ENCODE assay signal across 10 cellular contexts in genomic region chr16:84922351-84923135, GRCh38.
DNase-seq lines count a peak whose midpoint lies in the region; ATAC-seq, FAIRE-seq and TF ChIP-seq lines count a peak whose summit lies in the region.
"Had no signal": no experiment of that assay in that cellular context is flagged by ENCODE, and none has a peak within 500 bp of the region (broad histone marks: within the 10 kb centered on the region; RNA-seq: fewer than 3 reads in every experiment).

No MANE protein-coding gene starts in this region.

- no peaks in the 10 kb centered on the region for H3K9me3 ChIP-seq in GM12878 (replicated peaks; ENCODE audit: control insufficient read depth, insufficient read depth, low read length)

- DNase-seq in LHCN-M2 (ENCODE audit: low read depth) (peak; percentile 89), GM12878 (ENCODE audit: low read depth, low spot score) (no peak), hypothalamus (lab: John Stamatoyannopoulos, UW) (peak in 41 of 51 donors; percentile 9 to 84 (median 49)), putamen (ENCODE audit: low spot score) (peak; percentile 64), HuH-7 (ENCODE audit: low spot score) (no peak), CD1c-positive myeloid dendritic cell (ENCODE audit: extremely low spot score) (no peak)
- DNase-seq: activated naive CD4-positive, alpha-beta T cell treated with Interleukin-2 at 50 U/mL for 16 hours had no signal

- intact Hi-C loops in GM12878 (cut with micrococcal nuclease; ENCODE audit: unreplicated experiment): no loop called here

- no peaks in the 10 kb centered on the region for H3K4me1 ChIP-seq in GM12878 (ENCODE audit: control insufficient read depth, insufficient read depth, low read length)

- in situ Hi-C loops in GM12878 (cut with MboI): no loop called here

- SMC1A ChIA-PET in GM12878 (lab: Charles Lee; ENCODE audit: uncharacterized antibody, unreplicated experiment): interaction anchor here (0.6 to 1.3 kb wide), 2 partner anchors 28 to 182 kb away, joined by 3 read pairs; no protein-coding TSS in a partner anchor

- no peak overlapping the region for H3K27ac ChIP-seq in GM12878 (ENCODE audit: control insufficient read depth, insufficient read depth)

- BruUV-seq in GM12878 (replicated peaks; lab: Mats Ljungman, UMichigan): no TSS peak

- H3K27me3 ChIP-seq in GM12878 (replicated peaks in 1 of 2; ENCODE audit: control insufficient read depth in 2 of 2, insufficient read depth in 2 of 2, low read length in 1 of 2): peaks cover 0 to 4% of the 10 kb centered on the region in 2 experiments; a peak in 2 of 4 replicates

- POLR2A ChIA-PET in GM12878 (lab: Charles Lee): no interaction called here

- 21% methylated on average over 19 of the region's 19 CpGs for WGBS in GM12878 (ENCODE audit: insufficient coverage, insufficient replicate concordance, low lambda C conversion rate, missing lambda C conversion rate)

- no peaks in the 10 kb centered on the region for H3K79me2 ChIP-seq in GM12878 (ENCODE audit: control insufficient read depth, insufficient read depth, low read length)

- no peak for TF ChIP-seq RAD21 in GM12878 (IDR thresholded peaks at IDR 0.05; ENCODE audit: insufficient read depth, low read depth, low read length)

- RAD21 ChIA-PET in GM12878 (lab: Charles Lee; ENCODE audit: unreplicated experiment): interaction anchor here (0.9 to 1.4 kb wide), 3 partner anchors 47 to 167 kb away, joined by 3 to 4 read pairs (median 4); no protein-coding TSS in a partner anchor

- peak; percentile 41 for ATAC-seq in GM12878
- ATAC-seq in GM18502 (IDR thresholded peaks at IDR 0.05; ENCODE audit: poor library complexity, unreplicated experiment): no peak
- ATAC-seq in HG02970 (IDR thresholded peaks at IDR 0.05; ENCODE audit: low FRiP score, unreplicated experiment): no peak

- no peak for TF ChIP-seq POLR2A in GM12878 (IDR thresholded peaks at IDR 0.05; ENCODE audit: low read depth, low read length)

- CTCF ChIA-PET in GM12878 (lab: Yijun Ruan, JAX): interaction anchor here (0.7 to 6.0 kb wide), 7 partner anchors 10 to 168 kb away, joined by 3 to 60 read pairs (median 4); no protein-coding TSS in a partner anchor

- no peak overlapping the region for H2AFZ ChIP-seq in GM12878 (ENCODE audit: control insufficient read depth, low read depth, low read length)

- TF ChIP-seq CTCF in GM12878 (IDR thresholded peaks at IDR 0.05 in 2 of 3, conservative IDR thresholded peaks at IDR 0.05 in 1 of 3; ENCODE audit: control insufficient read depth in 2 of 3, extremely low read depth in 1 of 3, insufficient read depth in 1 of 3, low read depth in 3 of 3, low read length in 3 of 3): no peak

- H4K20me1 ChIP-seq in GM12878 (ENCODE audit: control insufficient read depth, insufficient read depth): no peaks in the 10 kb centered on the region

- no peak overlapping the region for H3K9ac ChIP-seq in GM12878 (ENCODE audit: control insufficient read depth, insufficient read depth, low read length)

- no peak for FAIRE-seq in GM12878 (lab: Jason Lieb, UNC)
- FAIRE-seq: HTR-8/SVneo had no signal

- H3K4me2 ChIP-seq in GM12878 (ENCODE audit: control insufficient read depth, insufficient read depth): no peak overlapping the region

- H3K4me3 ChIP-seq in GM12878: no peak overlapping the region

- TF ChIP-seq EP300 in GM12878 (IDR thresholded peaks at IDR 0.05; ENCODE audit: borderline replicate concordance in 1 of 2, control insufficient read depth in 1 of 2, low read depth in 2 of 2, low read length in 2 of 2): no peak

- no peaks in the 10 kb centered on the region for H3K36me3 ChIP-seq in GM12878 (ENCODE audit: control insufficient read depth in 2 of 2, insufficient read depth in 2 of 2, low read length in 1 of 2)

TF ChIP-seq in GM12878, 131 proteins besides CTCF, POLR2A, EP300 and RAD21:
- TF ChIP-seq GABPA (IDR thresholded peaks at IDR 0.05; ENCODE audit: low read depth) (no peak), HCFC1 (IDR thresholded peaks at IDR 0.05; ENCODE audit: low read length) (no peak), TARDBP (IDR thresholded peaks at IDR 0.05; ENCODE audit: borderline replicate concordance) (no peak), ASH2L (IDR thresholded peaks at IDR 0.05; ENCODE audit: borderline replicate concordance, low read depth) (no peak), KLF5 (IDR thresholded peaks at IDR 0.05; ENCODE audit: partially characterized antibody) (no peak), MYC (IDR thresholded peaks at IDR 0.05; ENCODE audit: insufficient read depth, insufficient read length, insufficient replicate concordance, low read length, severe bottlenecking) (no peak), DPF2 (IDR thresholded peaks at IDR 0.05) (no peak), RUNX3 (IDR thresholded peaks at IDR 0.05; ENCODE audit: low read length) (no peak), USF2 (IDR thresholded peaks at IDR 0.05; ENCODE audit: borderline replicate concordance, low read depth, low read length) (no peak), TCF7 (IDR thresholded peaks at IDR 0.05; ENCODE audit: borderline replicate concordance) (no peak), SP1 (IDR thresholded peaks at IDR 0.05; ENCODE audit: low read depth, low read length) (no peak), ZBED1 (IDR thresholded peaks at IDR 0.05; ENCODE audit: borderline replicate concordance) (no peak)
- TF ChIP-seq, protein P1, sequence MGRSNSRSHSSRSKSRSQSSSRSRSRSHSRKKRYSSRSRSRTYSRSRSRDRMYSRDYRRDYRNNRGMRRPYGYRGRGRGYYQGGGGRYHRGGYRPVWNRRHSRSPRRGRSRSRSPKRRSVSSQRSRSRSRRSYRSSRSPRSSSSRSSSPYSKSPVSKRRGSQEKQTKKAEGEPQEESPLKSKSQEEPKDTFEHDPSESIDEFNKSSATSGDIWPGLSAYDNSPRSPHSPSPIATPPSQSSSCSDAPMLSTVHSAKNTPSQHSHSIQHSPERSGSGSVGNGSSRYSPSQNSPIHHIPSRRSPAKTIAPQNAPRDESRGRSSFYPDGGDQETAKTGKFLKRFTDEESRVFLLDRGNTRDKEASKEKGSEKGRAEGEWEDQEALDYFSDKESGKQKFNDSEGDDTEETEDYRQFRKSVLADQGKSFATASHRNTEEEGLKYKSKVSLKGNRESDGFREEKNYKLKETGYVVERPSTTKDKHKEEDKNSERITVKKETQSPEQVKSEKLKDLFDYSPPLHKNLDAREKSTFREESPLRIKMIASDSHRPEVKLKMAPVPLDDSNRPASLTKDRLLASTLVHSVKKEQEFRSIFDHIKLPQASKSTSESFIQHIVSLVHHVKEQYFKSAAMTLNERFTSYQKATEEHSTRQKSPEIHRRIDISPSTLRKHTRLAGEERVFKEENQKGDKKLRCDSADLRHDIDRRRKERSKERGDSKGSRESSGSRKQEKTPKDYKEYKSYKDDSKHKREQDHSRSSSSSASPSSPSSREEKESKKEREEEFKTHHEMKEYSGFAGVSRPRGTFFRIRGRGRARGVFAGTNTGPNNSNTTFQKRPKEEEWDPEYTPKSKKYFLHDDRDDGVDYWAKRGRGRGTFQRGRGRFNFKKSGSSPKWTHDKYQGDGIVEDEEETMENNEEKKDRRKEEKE (IDR thresholded peaks at IDR 0.05): no peak
- TF ChIP-seq, protein P2, sequence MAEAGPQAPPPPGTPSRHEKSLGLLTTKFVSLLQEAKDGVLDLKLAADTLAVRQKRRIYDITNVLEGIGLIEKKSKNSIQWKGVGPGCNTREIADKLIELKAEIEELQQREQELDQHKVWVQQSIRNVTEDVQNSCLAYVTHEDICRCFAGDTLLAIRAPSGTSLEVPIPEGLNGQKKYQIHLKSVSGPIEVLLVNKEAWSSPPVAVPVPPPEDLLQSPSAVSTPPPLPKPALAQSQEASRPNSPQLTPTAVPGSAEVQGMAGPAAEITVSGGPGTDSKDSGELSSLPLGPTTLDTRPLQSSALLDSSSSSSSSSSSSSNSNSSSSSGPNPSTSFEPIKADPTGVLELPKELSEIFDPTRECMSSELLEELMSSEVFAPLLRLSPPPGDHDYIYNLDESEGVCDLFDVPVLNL (IDR thresholded peaks at IDR 0.05; ENCODE audit: low read depth, low read length): no peak
- TF ChIP-seq, protein P3, sequence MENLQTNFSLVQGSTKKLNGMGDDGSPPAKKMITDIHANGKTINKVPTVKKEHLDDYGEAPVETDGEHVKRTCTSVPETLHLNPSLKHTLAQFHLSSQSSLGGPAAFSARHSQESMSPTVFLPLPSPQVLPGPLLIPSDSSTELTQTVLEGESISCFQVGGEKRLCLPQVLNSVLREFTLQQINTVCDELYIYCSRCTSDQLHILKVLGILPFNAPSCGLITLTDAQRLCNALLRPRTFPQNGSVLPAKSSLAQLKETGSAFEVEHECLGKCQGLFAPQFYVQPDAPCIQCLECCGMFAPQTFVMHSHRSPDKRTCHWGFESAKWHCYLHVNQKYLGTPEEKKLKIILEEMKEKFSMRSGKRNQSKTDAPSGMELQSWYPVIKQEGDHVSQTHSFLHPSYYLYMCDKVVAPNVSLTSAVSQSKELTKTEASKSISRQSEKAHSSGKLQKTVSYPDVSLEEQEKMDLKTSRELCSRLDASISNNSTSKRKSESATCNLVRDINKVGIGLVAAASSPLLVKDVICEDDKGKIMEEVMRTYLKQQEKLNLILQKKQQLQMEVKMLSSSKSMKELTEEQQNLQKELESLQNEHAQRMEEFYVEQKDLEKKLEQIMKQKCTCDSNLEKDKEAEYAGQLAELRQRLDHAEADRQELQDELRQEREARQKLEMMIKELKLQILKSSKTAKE (IDR thresholded peaks at IDR 0.05; ENCODE audit: low read depth, poor library complexity, severe bottlenecking): no peak

Comparison
In these comparisons a context has a peak if more than half of its experiments do, and no peak if none do; other contexts are left out.
1. DNase-seq: peak in LHCN-M2 (single experiment), hypothalamus (41 of 51) and putamen (single experiment); none in GM12878 (single experiment), HuH-7 (single experiment) and CD1c-positive myeloid dendritic cell (single experiment).